In the genomic region with DNA sequence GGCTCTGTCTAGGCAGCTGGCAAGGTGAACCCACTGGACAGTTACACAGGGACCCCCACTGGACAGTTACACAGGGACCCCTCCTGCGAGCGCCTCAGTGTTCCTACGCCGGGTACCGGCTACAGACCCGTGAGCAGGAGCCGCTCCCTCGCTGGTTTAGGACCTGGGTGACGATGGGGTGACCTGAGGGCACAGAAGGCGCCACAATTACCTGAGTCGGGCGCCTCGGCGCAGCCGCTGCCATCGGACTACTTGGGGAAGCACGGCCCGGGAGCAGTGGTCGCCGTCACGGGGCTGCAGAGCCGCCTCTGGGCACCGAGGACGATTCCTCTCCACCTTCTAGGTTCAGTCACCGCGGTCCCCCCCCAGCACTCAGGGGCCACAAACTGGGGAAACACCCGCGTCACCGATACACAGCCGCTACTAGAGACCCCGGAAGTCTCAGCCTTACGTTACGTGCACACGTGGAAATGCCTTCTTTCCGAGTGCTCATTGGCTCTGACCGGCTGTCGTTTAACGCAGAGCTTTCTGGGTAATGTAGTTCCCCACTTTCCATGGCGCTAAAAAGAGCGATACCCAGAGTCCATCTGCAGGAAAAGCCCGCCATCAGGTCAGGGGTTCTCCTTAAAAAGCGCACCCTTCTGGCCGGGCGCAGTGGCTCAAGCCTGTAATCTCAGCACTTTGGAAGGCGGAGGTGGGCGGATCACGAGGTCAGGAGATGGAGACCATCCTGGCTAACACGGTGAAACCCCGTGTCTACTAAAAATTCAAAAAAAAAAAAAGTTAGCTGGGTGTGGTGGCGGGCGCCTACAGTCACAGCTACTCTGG, we compare ENCODE assay signal across 8 cellular contexts. TPM values are rescaled to one million over a fixed set of nuclear protein-coding genes. Genes with fewer than 3 reads are reported as not detected.
DNase-seq lines count a peak whose midpoint lies in the region; ATAC-seq, FAIRE-seq and TF ChIP-seq lines count a peak whose summit lies in the region.
"Not testable (repeated sequence)": the region's sequence is repeated elsewhere in the genome, so short reads cannot be mapped to it uniquely, and the experiment has no call there.

TSS of gene ZNF417 (minus strand) at position 425 of the 828 bp plus-strand sequence. CDS start at position 244, 181 bp downstream.

- intact Hi-C loops in HepG2 (cut with micrococcal nuclease; ENCODE audit: unreplicated experiment) = not testable (repeated sequence)

- peak within 1 kb of the TSS; percentile 85 for H3K4me3 Mint-ChIP-seq in activated CD4-positive, alpha-beta T cell treated with anti-CD3 and anti-CD28 coated beads, Interleukin-2, amount 10 ng/mL, durations not matched to agents 7 days and 5 days

- H3K27me3 ChIP-seq in HepG2 (ENCODE audit: control insufficient read depth in 1 of 2, insufficient read depth in 2 of 2, low read length in 2 of 2) = not testable (repeated sequence)

- H3K27ac ChIP-seq in C4-2B = peak within 1 kb of the TSS; percentile 69
- H3K27ac ChIP-seq in HepG2 (ENCODE audit: extremely low read length, insufficient read depth, low read length) = peak within 1 kb of the TSS; percentile 70

- H3K27me3 Mint-ChIP-seq in activated CD4-positive, alpha-beta T cell treated with anti-CD3 and anti-CD28 coated beads, Interleukin-2, amount 10 ng/mL, durations not matched to agents 7 days and 5 days = not testable (repeated sequence)

- not testable (repeated sequence) for H4K20me1 ChIP-seq in HepG2 (ENCODE audit: insufficient read depth, low read length)

- peak; percentile 23; the same call in 1 of the 2 replicates for TF ChIP-seq RAD21 in HepG2 (CRISPR knock-in tag; IDR thresholded peaks at IDR 0.05)

- CTCF ChIA-PET in activated CD4-positive, alpha-beta T cell treated with anti-CD3 and anti-CD28 coated beads, Interleukin-2, amount 10 ng/mL, durations not matched to agents 7 days and 5 days (lab: Charles Lee) = interaction anchor here (0.6 to 1.5 kb wide), 8 partner anchors 9 to 566 kb away, joined by 3 to 5 read pairs (median 3); no protein-coding TSS in a partner anchor
- CTCF ChIA-PET in HepG2 (lab: Yijun Ruan, JAX; ENCODE audit: low intra/inter-chr PET ratio, low total read pairs) = not testable (repeated sequence)

- TF ChIP-seq POLR2A in HepG2 (IDR thresholded peaks at IDR 0.05; ENCODE audit: insufficient read depth in 1 of 2, low read depth in 2 of 2, low read length in 2 of 2) = peak; percentile 72 to 80

- peaks cover 39% of the 10 kb centered on the region for H3K9me3 Mint-ChIP-seq in activated CD4-positive, alpha-beta T cell treated with anti-CD3 and anti-CD28 coated beads, Interleukin-2, amount 10 ng/mL, durations not matched to agents 7 days and 5 days

- H3K36me3 Mint-ChIP-seq in activated CD4-positive, alpha-beta T cell treated with anti-CD3 and anti-CD28 coated beads, Interleukin-2, amount 10 ng/mL, durations not matched to agents 7 days and 5 days (ENCODE audit: low read depth) = peaks cover 65% of the 10 kb centered on the region

- peak within 1 kb of the TSS; percentile 74 to 86 (median 80) for H3K4me3 ChIP-seq in HepG2 (replicated peaks in 1 of 3; ENCODE audit: insufficient read depth in 1 of 3, low read depth in 2 of 3, low read length in 3 of 3)

- peaks cover 21% of the 10 kb centered on the region for H3K79me2 ChIP-seq in HepG2 (ENCODE audit: insufficient read depth, low read length)

- peak within 1 kb of the TSS; percentile 75 for H3K4me2 ChIP-seq in HepG2 (ENCODE audit: low read depth, low read length)

- peaks cover 34% of the 10 kb centered on the region for H3K4me1 Mint-ChIP-seq in activated CD4-positive, alpha-beta T cell treated with anti-CD3 and anti-CD28 coated beads, Interleukin-2, amount 10 ng/mL, durations not matched to agents 7 days and 5 days

- peak; percentile 94 for FAIRE-seq in HepG2 (lab: Jason Lieb, UNC)

- TF ChIP-seq EP300 in HepG2 (IDR thresholded peaks at IDR 0.05; ENCODE audit: low read depth in 2 of 2, low read length in 2 of 2); HepG2 (CRISPR knock-in tag; IDR thresholded peaks at IDR 0.05; ENCODE audit: borderline replicate concordance): not testable (repeated sequence)

- H3K27ac Mint-ChIP-seq in activated CD4-positive, alpha-beta T cell treated with anti-CD3 and anti-CD28 coated beads, Interleukin-2, amount 10 ng/mL, durations not matched to agents 7 days and 5 days = peak within 1 kb of the TSS; percentile 98

- TF ChIP-seq CTCF in C4-2B (conservative IDR thresholded peaks at IDR 0.05) (peak; percentile 46), HepG2 (CRISPR knock-in tag; IDR thresholded peaks at IDR 0.05) (peak; percentile 77)

- not testable (repeated sequence) for H3K9me3 ChIP-seq in HepG2 (ENCODE audit: low read length)

- not testable (repeated sequence) for H3K36me3 ChIP-seq in HepG2 (replicated peaks in 1 of 2; ENCODE audit: control insufficient read depth in 1 of 2, insufficient read depth in 2 of 2, low read length in 2 of 2)

- peak; percentile 87 for ATAC-seq in GM19328 (IDR thresholded peaks at IDR 0.05; ENCODE audit: unreplicated experiment)
- ATAC-seq in HG03520 (IDR thresholded peaks at IDR 0.05; ENCODE audit: unreplicated experiment) = peak; percentile 98
- ATAC-seq in HepG2 = peak; percentile 98

- POLR2A ChIA-PET in activated CD4-positive, alpha-beta T cell treated with anti-CD3 and anti-CD28 coated beads, Interleukin-2, amount 10 ng/mL, durations not matched to agents 7 days and 5 days (lab: Charles Lee) = not testable (repeated sequence)
- POLR2A ChIA-PET in HepG2 (lab: Yijun Ruan, JAX) = interaction anchor here (0.6 to 1.3 kb wide), 6 partner anchors 86 to 487 kb away, joined by 3 to 5 read pairs (median 3); partner anchors contain the start of genes ZNF134, ZNF274 and ZNF606

- H3K9ac ChIP-seq in HepG2 (ENCODE audit: insufficient read depth, low read depth, low read length) = peak within 1 kb of the TSS; percentile 90

- peaks cover 21% of the 10 kb centered on the region for H3K4me1 ChIP-seq in HepG2 (ENCODE audit: insufficient read depth, low read length)

- BruUV-seq in HepG2 (replicated peaks; lab: Mats Ljungman, UMichigan) = TSS peak; percentile 82

- in situ Hi-C loops in HepG2 (cut with HindIII; ENCODE audit: extremely low pct_ligation_motif_present, low pct_unique_long_range_greater_than_20kb) = loop anchor here (10.0 kb wide), 1 partner anchor 238 kb away; the partner anchor contains the start of gene ZNF329

- DNase-seq in NCI-H526 treated with DMSO at 0.1 percent for 48 hours (lab: John Stamatoyannopoulos, UW) = peak; percentile 94
- peak; percentile 90 for DNase-seq in activated CD4-positive, alpha-beta T cell treated with anti-CD3 and anti-CD28 coated beads, Interleukin-2, amount 10 ng/mL, durations not matched to agents 7 days and 5 days
- peak; percentile 95 for DNase-seq in dermis blood vessel endothelial cell
- peak; percentile 97 for DNase-seq in HepG2 (ENCODE audit: low spot score)
- DNase-seq in stimulated activated CD4-positive, alpha-beta T cell treated with anti-CD3 and anti-CD28 coated beads, Interleukin-4, amount 100 ng/mL, for 1 hour = peak; percentile 81

- WGBS in HepG2 (ENCODE audit: low lambda C conversion rate) = 3% methylated on average over 27 of the region's 51 CpGs

- not testable (repeated sequence) for H2AFZ ChIP-seq in HepG2 (ENCODE audit: low read length)

TF ChIP-seq in HepG2, 621 proteins besides CTCF, POLR2A, EP300 and RAD21 (continues in another document):
- peak; percentile 78; the same call in 1 of the 2 replicates for TF ChIP-seq ZNF850 (CRISPR knock-in tag; conservative IDR thresholded peaks at IDR 0.05)
- TF ChIP-seq NFYC (CRISPR knock-in tag; IDR thresholded peaks at IDR 0.05) = peak; percentile 96
- peak; percentile 87 for TF ChIP-seq SALL2 (CRISPR knock-in tag; IDR thresholded peaks at IDR 0.05)
- peak; percentile 90 for TF ChIP-seq IRF2 (CRISPR knock-in tag; IDR thresholded peaks at IDR 0.05)

RNA-seq across cellular contexts. Expression of gene ZNF417, which starts in this region (rescaled TPM):
- 10 to 100 TPM; 30.3 to 30.7 TPM for total RNA-seq in activated CD4-positive, alpha-beta T cell treated with anti-CD3 and anti-CD28 coated beads, Interleukin-2, amount 10 ng/mL, durations not matched to agents 7 days and 5 days
- total RNA-seq in dermis blood vessel endothelial cell = 15.2 and 18.9 TPM in 2 replicates
- total RNA-seq in HepG2 (2016; rRNA removed; fragmentation: Illumina TruSeq; extraction: Trizol) = 13.7 and 14.1 TPM in 2 replicates
- 1.1 and 2.1 TPM in 2 replicates for total RNA-seq in HepG2 (2016; cell fraction: cytosol; rRNA removed; fragmentation: Illumina TruSeq; extraction: Trizol; ENCODE audit: low read depth)
- total RNA-seq in HepG2 (2016; cell fraction: insoluble cytoplasmic fraction; rRNA removed; fragmentation: Illumina TruSeq; extraction: Trizol) = 12.2 and 16.0 TPM in 2 replicates
- 5.0 and 5.4 TPM in 2 replicates for total RNA-seq in HepG2 (2016; cell fraction: membrane; rRNA removed; fragmentation: Illumina TruSeq; extraction: Trizol)
- 18.0 and 19.8 TPM in 2 replicates for total RNA-seq in HepG2 (2016; cell fraction: nucleus; rRNA removed; fragmentation: Illumina TruSeq; extraction: Trizol)
- 2.9 and 3.2 TPM in 2 replicates for polyA plus RNA-seq in HepG2 (2011; rRNA removed)
- 1.2 and 1.9 TPM in 2 replicates for polyA plus RNA-seq in HepG2 (2011; cell fraction: cytosol; rRNA removed)
- 7.2 and 7.4 TPM in 2 replicates for polyA plus RNA-seq in HepG2 (2011; cell fraction: nucleus; rRNA removed)
- 3.5 and 3.9 TPM in 2 replicates for polyA plus RNA-seq in HepG2 (2012)
- 0.35 and 2.0 TPM in 2 replicates for polyA plus RNA-seq in HepG2 (2016; cell fraction: cytosol; fragmentation: Illumina TruSeq; extraction: Trizol; ENCODE audit: low read depth)
- 2.8 and 3.3 TPM in 2 replicates for polyA plus RNA-seq in HepG2 (2016; cell fraction: insoluble cytoplasmic fraction; fragmentation: Illumina TruSeq; extraction: Trizol; ENCODE audit: low read depth)
- polyA plus RNA-seq in HepG2 (2016; cell fraction: membrane; fragmentation: Illumina TruSeq; extraction: Trizol; ENCODE audit: low read depth) = 1.3 and 1.8 TPM in 2 replicates
- 11.3 and 15.1 TPM in 2 replicates for polyA plus RNA-seq in HepG2 (2016; cell fraction: nucleus; fragmentation: Illumina TruSeq; extraction: Trizol; ENCODE audit: insufficient read depth, low read depth)
- 6.4 and 7.5 TPM in 2 replicates for polyA minus RNA-seq in HepG2 (2011; rRNA and poly(A)+ RNA removed; ENCODE audit: low replicate concordance)
- polyA minus RNA-seq in HepG2 (2011; cell fraction: cytosol; rRNA and poly(A)+ RNA removed) = 2.6 and 4.8 TPM in 2 replicates
- polyA minus RNA-seq in HepG2 (2011; cell fraction: nucleus; rRNA and poly(A)+ RNA removed) = 23.2 and 23.7 TPM in 2 replicates

Comparison
In these comparisons a context has a peak if more than half of its experiments do, and no peak if none do; other contexts are left out.
1. Peak in every context shown above with its lines: DNase-seq, ATAC-seq, H3K4me3 ChIP-seq and H3K27ac ChIP-seq.